10 cellular contexts compared by ENCODE assay signal in genomic region chr22:38874529-38875222, GRCh38. TPM values are rescaled to one million over a fixed set of nuclear protein-coding genes. Genes with fewer than 3 reads are reported as not detected.
A peak's percentile ranks its signal among the peaks of the same experiment; 100 is the strongest.
DNase-seq lines count a peak whose midpoint lies in the region; ATAC-seq lines count a peak whose summit lies in the region.
"Had no signal": no experiment of that assay in that cellular context is flagged by ENCODE, and none has a peak within 500 bp of the region (broad histone marks: within the 10 kb centered on the region; RNA-seq: fewer than 3 reads in every experiment).

No MANE protein-coding gene starts in this region.

- no peaks in the 10 kb centered on the region for H3K9me3 Mint-ChIP-seq in stimulated activated naive CD8-positive, alpha-beta T cell treated with anti-CD3 and anti-CD28 coated beads, Interleukin-15, Interleukin-2, amounts not matched to agents 100 ng/mL and 50 ng/mL, for 24 hours
- H3K9me3 Mint-ChIP-seq in activated T-helper 17 cell treated with anti-CD3 and anti-CD28 coated beads, Interleukin-2, amount 50 U/mL, for 72 hours = no peaks in the 10 kb centered on the region
- H3K9me3 Mint-ChIP-seq in naive thymus-derived CD4-positive, alpha-beta T cell = no peaks in the 10 kb centered on the region
- H3K9me3 Mint-ChIP-seq: activated CD4-positive, alpha-beta T cell treated with anti-CD3 and anti-CD28 coated beads, Interleukin-2, amount 10 ng/mL, durations not matched to agents 7 days and 5 days had no signal

- H3K36me3 Mint-ChIP-seq in stimulated activated naive CD8-positive, alpha-beta T cell treated with anti-CD3 and anti-CD28 coated beads, Interleukin-15, Interleukin-2, amounts not matched to agents 100 ng/mL and 50 ng/mL, for 24 hours (ENCODE audit: low read depth) = peaks cover 15% of the 10 kb centered on the region
- H3K36me3 Mint-ChIP-seq in activated T-helper 17 cell treated with anti-CD3 and anti-CD28 coated beads, Interleukin-2, amount 50 U/mL, for 72 hours (ENCODE audit: low read depth) = peaks cover 16% of the 10 kb centered on the region
- peaks cover 0 to 1% (median 0%) of the 10 kb centered on the region in 5 donors for H3K36me3 Mint-ChIP-seq in naive thymus-derived CD4-positive, alpha-beta T cell

- no peaks in the 10 kb centered on the region for H3K27me3 ChIP-seq in naive thymus-derived CD4-positive, alpha-beta T cell (ENCODE audit: control insufficient read depth in 2 of 2, insufficient read depth in 2 of 2, low read length in 2 of 2)
- H3K27me3 ChIP-seq in H7 (ENCODE audit: control insufficient read depth, insufficient read depth, low read length) = no peaks in the 10 kb centered on the region

- DNase-seq in stimulated activated naive CD8-positive, alpha-beta T cell treated with anti-CD3 and anti-CD28 coated beads, Interleukin-15, Interleukin-2, amounts not matched to agents 100 U/mL and 50 U/mL, for 24 hours = no peak
- no peak for DNase-seq in naive thymus-derived CD4-positive, alpha-beta T cell
- DNase-seq in NCI-H146 (lab: John Stamatoyannopoulos, UW) (no peak), H7 (no peak), HuH-7.5 (ENCODE audit: low spot score) (no peak)
- DNase-seq: Karpas-422 had no signal

- CTCF ChIA-PET in naive thymus-derived CD4-positive, alpha-beta T cell (lab: Charles Lee) = interaction anchor here (0.6 to 0.7 kb wide), 2 partner anchors 246 to 382 kb away, joined by 3 read pairs; no protein-coding TSS in a partner anchor

- no peak overlapping the region for H3K4me3 Mint-ChIP-seq in stimulated activated naive CD8-positive, alpha-beta T cell treated with anti-CD3 and anti-CD28 coated beads, Interleukin-15, Interleukin-2, amounts not matched to agents 100 ng/mL and 50 ng/mL, for 24 hours
- H3K4me3 Mint-ChIP-seq in activated T-helper 17 cell treated with anti-CD3 and anti-CD28 coated beads, Interleukin-2, amount 50 U/mL, for 72 hours = peak overlapping the region; percentile 89
- peak overlapping the region in 8 of 10 donors; percentile 12 to 97 (median 88) for H3K4me3 Mint-ChIP-seq in naive thymus-derived CD4-positive, alpha-beta T cell

- no peak for ATAC-seq in stimulated activated naive CD8-positive, alpha-beta T cell treated with anti-CD3 and anti-CD28 coated beads, Interleukin-15, Interleukin-2, amounts not matched to agents 100 U/mL and 50 U/mL, for 24 hours
- no peak for ATAC-seq in activated T-helper 17 cell treated with anti-CD3 and anti-CD28 coated beads, Interleukin-2, amount 50 U/mL, for 72 hours (replicated peaks)
- ATAC-seq in naive thymus-derived CD4-positive, alpha-beta T cell = no peak
- ATAC-seq in GM18907 (IDR thresholded peaks at IDR 0.05; ENCODE audit: unreplicated experiment) = no peak

- H3K4me3 ChIP-seq in naive thymus-derived CD4-positive, alpha-beta T cell (ENCODE audit: low read length) = no peak overlapping the region
- H3K4me3 ChIP-seq in H7 (ENCODE audit: insufficient read depth, low read depth, low read length) = no peak overlapping the region

- peaks cover 44% of the 10 kb centered on the region for H3K4me1 Mint-ChIP-seq in stimulated activated naive CD8-positive, alpha-beta T cell treated with anti-CD3 and anti-CD28 coated beads, Interleukin-15, Interleukin-2, amounts not matched to agents 100 ng/mL and 50 ng/mL, for 24 hours (ENCODE audit: low read depth)
- peaks cover 26% of the 10 kb centered on the region for H3K4me1 Mint-ChIP-seq in activated T-helper 17 cell treated with anti-CD3 and anti-CD28 coated beads, Interleukin-2, amount 50 U/mL, for 72 hours
- peaks cover 26 to 36% (median 34%) of the 10 kb centered on the region in 7 donors for H3K4me1 Mint-ChIP-seq in naive thymus-derived CD4-positive, alpha-beta T cell

- H3K27me3 Mint-ChIP-seq in stimulated activated naive CD8-positive, alpha-beta T cell treated with anti-CD3 and anti-CD28 coated beads, Interleukin-15, Interleukin-2, amounts not matched to agents 100 ng/mL and 50 ng/mL, for 24 hours = peaks cover 4% of the 10 kb centered on the region
- no peaks in the 10 kb centered on the region for H3K27me3 Mint-ChIP-seq in activated T-helper 17 cell treated with anti-CD3 and anti-CD28 coated beads, Interleukin-2, amount 50 U/mL, for 72 hours
- H3K27me3 Mint-ChIP-seq in naive thymus-derived CD4-positive, alpha-beta T cell = peaks cover 0 to 18% (median 0%) of the 10 kb centered on the region in 5 donors

- H3K9me3 ChIP-seq in naive thymus-derived CD4-positive, alpha-beta T cell (ENCODE audit: control insufficient read depth in 2 of 3, low read length in 3 of 3) = no peaks in the 10 kb centered on the region

- H3K4me1 ChIP-seq in naive thymus-derived CD4-positive, alpha-beta T cell (ENCODE audit: control insufficient read depth in 2 of 2, insufficient read depth in 2 of 2, low read length in 2 of 2) = peaks cover 24 to 26% of the 10 kb centered on the region in 2 donors

- intact Hi-C loops in naive thymus-derived CD4-positive, alpha-beta T cell (cut with micrococcal nuclease) = loop anchor here in 1 of 2 donors (5.0 to 10.0 kb wide), 3 partner anchors 113 to 1267 kb away; partner anchors contain the start of genes ATF4 and GGA1

- POLR2A ChIA-PET in naive thymus-derived CD4-positive, alpha-beta T cell (lab: Charles Lee) = interaction anchor here (0.6 to 1.8 kb wide), 5 partner anchors 8 to 172 kb away, joined by 3 to 9 read pairs (median 3); no protein-coding TSS in a partner anchor

- H3K27ac Mint-ChIP-seq in stimulated activated naive CD8-positive, alpha-beta T cell treated with anti-CD3 and anti-CD28 coated beads, Interleukin-15, Interleukin-2, amounts not matched to agents 100 ng/mL and 50 ng/mL, for 24 hours = peak overlapping the region; percentile 71
- H3K27ac Mint-ChIP-seq in activated T-helper 17 cell treated with anti-CD3 and anti-CD28 coated beads, Interleukin-2, amount 50 U/mL, for 72 hours = peak overlapping the region; percentile 81
- H3K27ac Mint-ChIP-seq in naive thymus-derived CD4-positive, alpha-beta T cell = peak overlapping the region in 7 of 9 donors; percentile 55 to 93 (median 85)
- H3K27ac Mint-ChIP-seq: activated CD4-positive, alpha-beta T cell treated with anti-CD3 and anti-CD28 coated beads, Interleukin-2, amount 10 ng/mL, durations not matched to agents 7 days and 5 days had no signal

- H3K36me3 ChIP-seq in naive thymus-derived CD4-positive, alpha-beta T cell (ENCODE audit: control insufficient read depth in 2 of 3, insufficient read depth in 3 of 3, low read length in 3 of 3) = peaks cover 0 to 4% (median 1%) of the 10 kb centered on the region in 3 experiments
- peaks cover 3% of the 10 kb centered on the region for H3K36me3 ChIP-seq in H7 (replicated peaks; ENCODE audit: control insufficient read depth, insufficient read depth, low read length)

- no peak overlapping the region for H3K27ac ChIP-seq in naive thymus-derived CD4-positive, alpha-beta T cell (ENCODE audit: low read depth, low read length)

RNA-seq across cellular contexts. Expression of gene CBX6, which starts 2.7 kb away (rescaled TPM):
- total RNA-seq in activated T-helper 17 cell treated with anti-CD3 and anti-CD28 coated beads, Interleukin-2, amount 50 U/mL, for 72 hours = 10 to 100 TPM; 60.1 to 62.9 TPM
- 10 to 100 TPM; 41.7 to 77.0 (median 73.4) TPM for total RNA-seq in naive thymus-derived CD4-positive, alpha-beta T cell
- 1 to 10 TPM; 6.3 to 7.2 TPM for polyA plus RNA-seq in naive thymus-derived CD4-positive, alpha-beta T cell
- 18.3 and 19.2 TPM in 2 replicates for total RNA-seq in H7 (2014; rRNA removed; shearing (Covaris generic))

RNA-seq across cellular contexts. Expression of gene NPTXR, which starts 30.8 kb away (rescaled TPM):
- under 1 TPM; 0.77 to 0.82 TPM for total RNA-seq in activated T-helper 17 cell treated with anti-CD3 and anti-CD28 coated beads, Interleukin-2, amount 50 U/mL, for 72 hours
- total RNA-seq in naive thymus-derived CD4-positive, alpha-beta T cell = 10 to 100 TPM in 2 of 5 experiments, 1 to 10 TPM in 2, under 1 TPM in 1; 0.85 to 12.9 (median 7.8) TPM
- polyA plus RNA-seq in naive thymus-derived CD4-positive, alpha-beta T cell = 1 to 10 TPM; 1.1 to 1.4 TPM
- total RNA-seq in H7 (2014; rRNA removed; shearing (Covaris generic)) = 3.6 and 3.7 TPM in 2 replicates
